Comparison of ENCODE assay signal across 8 cellular contexts in the genomic region with DNA sequence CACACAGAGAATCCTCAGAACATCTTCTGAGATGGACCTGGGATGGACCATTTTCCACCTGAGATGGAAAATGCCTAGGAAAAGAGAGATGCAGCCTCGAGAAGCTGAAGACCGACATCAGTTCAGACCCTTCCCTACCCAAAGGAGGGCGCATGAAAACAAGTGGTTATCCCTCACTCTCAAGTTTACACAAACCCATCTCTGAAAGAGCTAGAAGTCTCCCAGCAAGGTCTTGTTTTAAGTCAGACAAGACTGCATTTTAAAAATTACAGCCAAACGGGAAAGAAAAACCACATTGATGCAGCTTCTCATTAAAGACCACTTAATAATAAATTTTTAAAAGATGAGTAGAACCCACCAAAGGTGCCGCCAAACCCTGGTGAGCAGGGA. TPM values are rescaled to one million over a fixed set of nuclear protein-coding genes. Genes with fewer than 3 reads are reported as not detected.
A peak's percentile ranks its signal among the peaks of the same experiment; 100 is the strongest.
DNase-seq lines count a peak whose midpoint lies in the region; ATAC-seq and TF ChIP-seq lines count a peak whose summit lies in the region.

No MANE protein-coding gene starts in this region.

- H3K9me3 Mint-ChIP-seq in brain = peaks cover 10 to 26% (median 23%) of the 10 kb centered on the region in 5 experiments

- H3K27ac ChIP-seq in BLaER1 (peak overlapping the region; percentile 91; the same call in 1 of the 2 replicates), HUES48 (ENCODE audit: low read depth, low read length) (no peak overlapping the region), mucosa of rectum (ENCODE audit: low read depth in 2 of 2, low read length in 2 of 2) (peak overlapping the region; percentile 81 to 87)

- H4K20me1 ChIP-seq in BLaER1 = no peaks in the 10 kb centered on the region

- H3K27me3 Mint-ChIP-seq in brain = peaks cover 62% of the 10 kb centered on the region

- H3K9ac ChIP-seq in BLaER1 (peak overlapping the region; percentile 87), HUES48 (ENCODE audit: low read depth, low read length) (no peak overlapping the region), mucosa of rectum (ENCODE audit: low read depth in 1 of 2, low read length in 2 of 2) (peak overlapping the region; percentile 66 to 73)

- no peak for DNase-seq in HuH-7 (ENCODE audit: low spot score)
- DNase-seq in NCI-H1105 treated with DMSO at 0.1 percent for 48 hours (lab: John Stamatoyannopoulos, UW) = no peak
- no peak for DNase-seq in MG63

- peak overlapping the region in 1 of 5 experiments; percentile 50 for H3K27ac Mint-ChIP-seq in brain

- H3K36me3 Mint-ChIP-seq in brain = no peaks in the 10 kb centered on the region

- H3K36me3 ChIP-seq in BLaER1 = peaks cover 37% of the 10 kb centered on the region
- H3K36me3 ChIP-seq in HUES48 (ENCODE audit: control insufficient read depth, insufficient read depth, low read length) = no peaks in the 10 kb centered on the region
- no peaks in the 10 kb centered on the region for H3K36me3 ChIP-seq in mucosa of rectum (ENCODE audit: control insufficient read depth in 2 of 2, insufficient read depth in 2 of 2, low read length in 2 of 2)
- no peaks in the 10 kb centered on the region for H3K36me3 ChIP-seq in MG63

- H3K27me3 ChIP-seq in BLaER1 (no peaks in the 10 kb centered on the region), HUES48 (ENCODE audit: control insufficient read depth, insufficient read depth, low read length) (peaks cover 22% of the 10 kb centered on the region), mucosa of rectum (ENCODE audit: control insufficient read depth in 2 of 2, insufficient read depth in 2 of 2, low read length in 2 of 2) (peaks cover 0 to 5% of the 10 kb centered on the region in 2 donors), MG63 (no peaks in the 10 kb centered on the region)

- H3K4me2 ChIP-seq in BLaER1 = peak overlapping the region; percentile 92

- H3K9me3 ChIP-seq in BLaER1 (peaks cover 36% of the 10 kb centered on the region), HUES48 (ENCODE audit: control insufficient read depth, insufficient read depth, low read length) (no peaks in the 10 kb centered on the region), mucosa of rectum (ENCODE audit: control insufficient read depth in 2 of 2, low read length in 2 of 2) (no peaks in the 10 kb centered on the region), MG63 (no peaks in the 10 kb centered on the region)

- H3K4me3 ChIP-seq in BLaER1 = peak overlapping the region; percentile 92
- peak overlapping the region; percentile 65 for H3K4me3 ChIP-seq in HUES48 (ENCODE audit: low read depth, low read length)
- H3K4me3 ChIP-seq in mucosa of rectum (ENCODE audit: low read length in 2 of 2) = peak overlapping the region; percentile 86 to 89
- H3K4me3 ChIP-seq in MG63 = no peak overlapping the region

- ATAC-seq in HG03460 (IDR thresholded peaks at IDR 0.05; ENCODE audit: unreplicated experiment) = no peak

- H3K4me1 ChIP-seq in BLaER1 = peaks cover 36% of the 10 kb centered on the region
- H3K4me1 ChIP-seq in HUES48 (ENCODE audit: control insufficient read depth, insufficient read depth, low read length) = peaks cover 27% of the 10 kb centered on the region
- H3K4me1 ChIP-seq in mucosa of rectum (ENCODE audit: control insufficient read depth in 2 of 2, insufficient read depth in 2 of 2, low read length in 2 of 2) = peaks cover 12 to 31% of the 10 kb centered on the region in 2 donors

- TF ChIP-seq CTCF in brain (conservative IDR thresholded peaks at IDR 0.05) = no peak

- peak overlapping the region; percentile 70 to 87 (median 76) for H3K4me3 Mint-ChIP-seq in brain

- peaks cover 11% of the 10 kb centered on the region for H3K4me1 Mint-ChIP-seq in brain

RNA-seq across cellular contexts. Expression of a gene that starts 1.3 kb away (rescaled TPM):
- 22.4 TPM for polyA plus RNA-seq in brain (ENCODE audit: insufficient read depth, low read depth, low replicate concordance)
- 0.30 and 1.2 TPM in 2 replicates for total RNA-seq in MG63 (2014; rRNA removed; shearing (Covaris generic); ENCODE audit: low replicate concordance)
